In genomic region chr6:3190056-3190455, GRCh38 we compare ENCODE assay signal across 17 cellular contexts.
"Had no signal": no experiment of that assay in that cellular context is flagged by ENCODE, and none has a peak within 500 bp of the region (broad histone marks: within the 10 kb centered on the region; RNA-seq: fewer than 3 reads in every experiment).

No MANE protein-coding gene starts in this region.

- H3K9me3 ChIP-seq: esophagus muscularis mucosa, gastrocnemius medialis, heart right ventricle, ovary, right atrium auricular region, sigmoid colon had no signal

- DNase-seq: effector memory CD8-positive, alpha-beta T cell; gastrocnemius medialis; heart right ventricle; hypothalamus; kidney glomerular epithelial cell; mammary epithelial cell; natural killer cell; nucleus accumbens; ovary; sigmoid colon; small intestine; stimulated activated CD4-positive, alpha-beta T cell treated with anti-CD3 and anti-CD28 coated beads, Interleukin-12 subunit alpha, Interleukin-12 subunit beta, amount 100 ng/mL, for 4 hours; stimulated activated naive CD4-positive, alpha-beta T cell had no signal

- H3K27me3 ChIP-seq: gastrocnemius medialis, heart right ventricle, ovary, right atrium auricular region, sigmoid colon had no signal

- ATAC-seq: effector memory CD8-positive, alpha-beta T cell; gastrocnemius medialis; heart right ventricle; left lobe of liver; natural killer cell had no signal

- H3K4me1 ChIP-seq: gastrocnemius medialis, sigmoid colon had no signal

- H3K4me3 ChIP-seq: esophagus muscularis mucosa, gastrocnemius medialis, heart right ventricle, ovary, right atrium auricular region, sigmoid colon had no signal

- H3K27ac ChIP-seq: epithelial cell of prostate, esophagus muscularis mucosa, gastrocnemius medialis, heart right ventricle, ovary, right atrium auricular region, sigmoid colon had no signal

- H3K36me3 ChIP-seq: esophagus muscularis mucosa, gastrocnemius medialis, heart right ventricle, ovary, right atrium auricular region, sigmoid colon had no signal
